22 cellular contexts compared by ENCODE assay signal in the genomic region with DNA sequence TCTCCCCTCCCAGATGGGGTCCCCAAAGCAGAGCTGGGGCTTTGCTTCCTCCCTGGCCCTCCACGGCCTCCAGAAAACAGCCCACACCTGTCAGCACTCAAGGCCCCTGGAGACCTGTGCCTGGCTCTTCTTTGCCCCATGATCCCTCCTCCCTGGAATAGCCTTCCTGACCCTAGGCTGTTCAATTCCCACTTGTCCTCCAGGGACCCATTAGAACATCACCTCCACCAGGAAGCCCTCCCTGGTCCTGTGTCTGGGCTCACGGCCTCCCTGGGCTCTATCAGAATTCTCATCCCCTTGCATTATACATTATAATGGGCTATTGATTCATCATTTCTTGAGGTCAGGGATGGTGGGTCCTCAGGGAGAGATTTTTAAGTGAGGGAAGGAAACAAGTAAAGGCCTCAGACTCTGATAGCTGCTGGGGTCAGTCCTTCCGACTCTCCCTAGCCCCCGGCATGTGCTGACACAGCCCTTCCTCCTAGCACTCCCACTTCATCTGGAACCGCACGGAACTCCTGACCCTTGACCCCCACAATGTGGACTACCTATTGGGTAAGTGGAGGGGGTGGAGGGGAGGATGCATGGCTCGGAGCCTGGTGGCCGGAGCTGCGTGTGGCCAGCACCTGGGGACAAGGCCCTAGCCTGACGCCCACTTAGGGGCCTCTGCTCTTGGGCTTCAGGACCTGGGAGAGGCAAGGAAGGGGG.
"Had no signal": no experiment of that assay in that cellular context is flagged by ENCODE, and none has a peak within 500 bp of the region (broad histone marks: within the 10 kb centered on the region; RNA-seq: fewer than 3 reads in every experiment).

No MANE protein-coding gene starts in this region.

- H3K27ac Mint-ChIP-seq: activated CD4-positive, alpha-beta memory T cell treated with anti-CD3 and anti-CD28 coated beads for 36 hours; activated CD4-positive, alpha-beta T cell treated with anti-CD3 and anti-CD28 coated beads for 36 hours; activated naive CD4-positive, alpha-beta T cell treated with anti-CD3 and anti-CD28 coated beads, Interleukin-2, amount 50 U/mL, for 72 hours; natural killer cell treated with Interleukin-12 subunit alpha and Interleukin-12 subunit beta and Interleukin-15 and Interleukin-18, amount 100 ng/mL, for 72 hours; WTC11 had no signal

- H3K9me3 Mint-ChIP-seq: activated CD4-positive, alpha-beta memory T cell treated with anti-CD3 and anti-CD28 coated beads for 36 hours; activated naive CD4-positive, alpha-beta T cell treated with anti-CD3 and anti-CD28 coated beads, Interleukin-2, amount 50 U/mL, for 72 hours; central memory CD8-positive, alpha-beta T cell; natural killer cell treated with Interleukin-12 subunit alpha and Interleukin-12 subunit beta and Interleukin-15 and Interleukin-18, amount 100 ng/mL, for 72 hours had no signal

- H3K36me3 Mint-ChIP-seq: activated CD4-positive, alpha-beta memory T cell treated with anti-CD3 and anti-CD28 coated beads for 36 hours; activated naive CD4-positive, alpha-beta T cell treated with anti-CD3 and anti-CD28 coated beads, Interleukin-2, amount 50 U/mL, for 72 hours; natural killer cell treated with Interleukin-12 subunit alpha and Interleukin-12 subunit beta and Interleukin-15 and Interleukin-18, amount 100 ng/mL, for 72 hours had no signal

- H3K36me3 ChIP-seq: adrenal gland, left ventricle myocardium inferior, thoracic aorta, upper lobe of left lung had no signal

- DNase-seq: activated CD4-positive, alpha-beta memory T cell treated with anti-CD3 and anti-CD28 coated beads for 36 hours; activated CD4-positive, alpha-beta T cell treated with anti-CD3 and anti-CD28 coated beads for 36 hours; activated gamma-delta T cell; activated T-cell treated with anti-CD3 and anti-CD28 coated beads for 4 hours; adrenal gland; effector memory CD4-positive, alpha-beta T cell; foreskin keratinocyte; left ventricle myocardium inferior; mammary epithelial cell; midbrain; occipital lobe; stimulated activated CD4-positive, alpha-beta T cell treated with anti-CD3 and anti-CD28 coated beads, Interleukin-2, amount 100 ng/mL, for 48 hours; stimulated activated naive CD4-positive, alpha-beta T cell; T-helper 1 cell; upper lobe of left lung had no signal

- H3K4me3 ChIP-seq: adrenal gland, left ventricle myocardium inferior, thoracic aorta, upper lobe of left lung had no signal

- H3K27me3 ChIP-seq: adrenal gland, foreskin keratinocyte, upper lobe of left lung had no signal

- ATAC-seq: activated CD4-positive, alpha-beta T cell treated with anti-CD3 and anti-CD28 coated beads for 36 hours; activated naive CD4-positive, alpha-beta T cell treated with anti-CD3 and anti-CD28 coated beads, Interleukin-2, amount 50 U/mL, for 72 hours; foreskin keratinocyte; natural killer cell treated with Interleukin-12 subunit alpha and Interleukin-12 subunit beta and Interleukin-15 and Interleukin-18, amount 100 ng/mL, for 72 hours; WTC11 had no signal

- FAIRE-seq: astrocyte, colon had no signal

- H3K9me3 ChIP-seq: adrenal gland, left ventricle myocardium inferior, thoracic aorta, upper lobe of left lung had no signal

- H3K27ac ChIP-seq: adrenal gland, foreskin keratinocyte, left ventricle myocardium inferior, thoracic aorta, upper lobe of left lung had no signal

- H3K4me1 Mint-ChIP-seq: activated CD4-positive, alpha-beta T cell treated with anti-CD3 and anti-CD28 coated beads for 36 hours; central memory CD8-positive, alpha-beta T cell had no signal

- H3K4me3 Mint-ChIP-seq: activated CD4-positive, alpha-beta memory T cell treated with anti-CD3 and anti-CD28 coated beads for 36 hours; activated CD4-positive, alpha-beta T cell treated with anti-CD3 and anti-CD28 coated beads for 36 hours; central memory CD8-positive, alpha-beta T cell; natural killer cell treated with Interleukin-12 subunit alpha and Interleukin-12 subunit beta and Interleukin-15 and Interleukin-18, amount 100 ng/mL, for 72 hours; WTC11 had no signal
